Comparison of ENCODE assay signal across 14 cellular contexts in genomic region chr5:142959683-142960308, GRCh38.
A peak's percentile ranks its signal among the peaks of the same experiment; 100 is the strongest.
DNase-seq lines count a peak whose midpoint lies in the region; ATAC-seq and TF ChIP-seq lines count a peak whose summit lies in the region.
"Had no signal": no experiment of that assay in that cellular context is flagged by ENCODE, and none has a peak within 500 bp of the region (broad histone marks: within the 10 kb centered on the region; RNA-seq: fewer than 3 reads in every experiment).

No MANE protein-coding gene starts in this region.

- no peak overlapping the region for H3K27ac Mint-ChIP-seq in activated CD4-positive, alpha-beta memory T cell treated with anti-CD3 and anti-CD28 coated beads for 36 hours
- H3K27ac Mint-ChIP-seq: activated T-helper 2 cell treated with anti-CD3 and anti-CD28 coated beads, Interferon-gamma antibody, Interleukin-2, Interleukin-4, amounts not matched to agents 10 μg/mL and 5 μg/mL and 100 μg/mL, durations not matched to agents 14 hours and 24 hours and 36 hours; GM23338; mesothelial cell of epicardium had no signal

- H3K4me1 Mint-ChIP-seq in activated CD4-positive, alpha-beta memory T cell treated with anti-CD3 and anti-CD28 coated beads for 36 hours (ENCODE audit: low read depth) = peaks cover 16% of the 10 kb centered on the region

- TF ChIP-seq CTCF in GM06990 (IDR thresholded peaks at IDR 0.05; ENCODE audit: insufficient read depth, low read length, poor library complexity, severe bottlenecking) = no peak
- TF ChIP-seq CTCF in RWPE2 (IDR thresholded peaks at IDR 0.05; ENCODE audit: poor library complexity, severe bottlenecking) = no peak

- H3K4me1 ChIP-seq in RWPE2 (ENCODE audit: insufficient read depth, poor library complexity, severe bottlenecking) = peaks cover 21% of the 10 kb centered on the region
- H3K4me1 ChIP-seq: Peyer's patch had no signal

- no peak overlapping the region for H3K4me3 ChIP-seq in GM06990 (replicated peaks; ENCODE audit: low read depth, low read length)
- H3K4me3 ChIP-seq in RWPE2 (ENCODE audit: severe bottlenecking) = no peak overlapping the region
- H3K4me3 ChIP-seq: GM23338, Peyer's patch had no signal

- POLR2A ChIA-PET in activated CD4-positive, alpha-beta memory T cell treated with anti-CD3 and anti-CD28 coated beads for 36 hours (lab: Charles Lee) = no interaction called here

- no peak overlapping the region for H3K4me3 Mint-ChIP-seq in activated CD4-positive, alpha-beta memory T cell treated with anti-CD3 and anti-CD28 coated beads for 36 hours
- H3K4me3 Mint-ChIP-seq: GM23338, mesothelial cell of epicardium had no signal

- peak; percentile 22 for DNase-seq in GM06990 (ENCODE audit: extremely low read depth, insufficient read length)
- DNase-seq in RWPE2 (ENCODE audit: low spot score) = no peak
- peak; percentile 66 for DNase-seq in myocyte (ENCODE audit: low read depth)
- no peak for DNase-seq in amygdala (lab: John Stamatoyannopoulos, UW)
- DNase-seq in anterior cingulate cortex (lab: John Stamatoyannopoulos, UW) = no peak
- DNase-seq in activated CD4-positive, alpha-beta memory T cell treated with anti-CD3 and anti-CD28 coated beads for 36 hours = no peak
- DNase-seq: NCI-H1694, Peyer's patch had no signal

- peaks cover 2% of the 10 kb centered on the region for H3K36me3 Mint-ChIP-seq in activated CD4-positive, alpha-beta memory T cell treated with anti-CD3 and anti-CD28 coated beads for 36 hours
- H3K36me3 Mint-ChIP-seq: mesothelial cell of epicardium had no signal

- H3K36me3 ChIP-seq in GM06990 (ENCODE audit: control insufficient read depth, insufficient read depth, low read length) (no peaks in the 10 kb centered on the region), RWPE2 (ENCODE audit: low read depth) (no peaks in the 10 kb centered on the region)
- H3K36me3 ChIP-seq: Peyer's patch had no signal

- ATAC-seq in HG02610 (IDR thresholded peaks at IDR 0.05; ENCODE audit: unreplicated experiment) = peak; percentile 75
- peak; percentile 51 for ATAC-seq in RWPE2 (ENCODE audit: low read depth)
- no peak for ATAC-seq in GM18861 (IDR thresholded peaks at IDR 0.05; ENCODE audit: unreplicated experiment)
- ATAC-seq: GM23338, sciatic nerve had no signal

- no peaks in the 10 kb centered on the region for H3K9me3 ChIP-seq in RWPE2 (ENCODE audit: severe bottlenecking)
- H3K9me3 ChIP-seq: Peyer's patch had no signal

- peak overlapping the region; percentile 76 for H3K27ac ChIP-seq in RWPE2 (ENCODE audit: poor library complexity, severe bottlenecking)
- H3K27ac ChIP-seq: Peyer's patch had no signal

- CTCF ChIA-PET in activated CD4-positive, alpha-beta memory T cell treated with anti-CD3 and anti-CD28 coated beads for 36 hours (lab: Charles Lee) = interaction anchor here (0.9 to 1.5 kb wide), 4 partner anchors 21 to 49 kb away, joined by 3 to 7 read pairs (median 3); no protein-coding TSS in a partner anchor

- intact Hi-C loops in activated CD4-positive, alpha-beta memory T cell treated with anti-CD3 and anti-CD28 coated beads for 36 hours (cut with micrococcal nuclease) = no loop called here

- no peaks in the 10 kb centered on the region for H3K9me3 Mint-ChIP-seq in activated CD4-positive, alpha-beta memory T cell treated with anti-CD3 and anti-CD28 coated beads for 36 hours
- H3K9me3 Mint-ChIP-seq: activated T-helper 2 cell treated with anti-CD3 and anti-CD28 coated beads, Interferon-gamma antibody, Interleukin-2, Interleukin-4, amounts not matched to agents 10 μg/mL and 5 μg/mL and 100 μg/mL, durations not matched to agents 14 hours and 24 hours and 36 hours had no signal

- H3K27me3 ChIP-seq in GM06990 (replicated peaks; ENCODE audit: control insufficient read depth, insufficient read depth, low read length) (no peaks in the 10 kb centered on the region), RWPE2 (ENCODE audit: insufficient read depth, poor library complexity, severe bottlenecking) (no peaks in the 10 kb centered on the region)
- H3K27me3 ChIP-seq: Peyer's patch had no signal

- no peaks in the 10 kb centered on the region for H3K27me3 Mint-ChIP-seq in activated CD4-positive, alpha-beta memory T cell treated with anti-CD3 and anti-CD28 coated beads for 36 hours

Comparison
In these comparisons a context has a peak if more than half of its experiments do, and no peak if none do; other contexts are left out.
1. DNase-seq: peak in GM06990 (single experiment) and myocyte (single experiment); none in RWPE2 (single experiment), amygdala (0 of 56), anterior cingulate cortex (0 of 58) and activated CD4-positive, alpha-beta memory T cell treated with anti-CD3 and anti-CD28 coated beads for 36 hours (single experiment).